Comparison of ENCODE assay signal across 8 cellular contexts in the genomic region with DNA sequence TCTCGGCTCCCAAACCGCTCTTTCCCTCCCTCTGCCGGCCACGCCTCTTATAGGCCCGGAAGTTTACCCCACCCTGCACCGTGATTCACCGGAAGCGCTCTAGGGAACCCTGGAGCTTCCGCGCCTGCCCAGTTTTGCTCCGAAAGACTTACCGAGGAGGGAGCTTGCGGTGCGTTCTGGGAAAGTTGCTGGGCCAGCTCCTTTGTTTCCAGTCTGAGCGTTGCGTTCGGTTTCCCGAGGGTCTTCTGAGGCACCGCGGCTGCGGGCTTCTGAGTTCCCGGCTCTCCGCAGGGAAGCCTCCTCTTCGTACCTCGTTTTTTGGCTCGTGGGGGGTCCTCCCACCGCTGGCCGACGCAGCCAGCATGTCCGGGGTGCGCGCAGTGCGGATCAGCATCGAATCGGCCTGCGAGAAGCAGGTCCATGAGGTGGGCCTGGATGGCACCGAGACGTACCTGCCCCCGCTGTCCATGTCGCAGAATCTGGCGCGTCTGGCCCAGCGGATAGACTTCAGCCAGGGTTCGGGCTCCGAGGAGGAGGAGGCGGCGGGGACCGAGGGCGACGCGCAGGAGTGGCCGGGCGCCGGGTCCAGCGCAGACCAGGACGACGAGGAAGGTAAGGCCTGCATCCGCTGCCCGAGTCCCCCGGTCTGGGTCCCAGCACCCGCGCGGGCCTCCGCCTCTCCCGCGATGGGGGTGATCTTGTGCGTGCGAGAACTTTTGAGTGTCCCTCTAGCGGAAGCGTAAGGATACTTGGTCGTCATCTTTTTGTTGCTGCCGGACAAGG. TPM values are rescaled to one million over a fixed set of nuclear protein-coding genes. Genes with fewer than 3 reads are reported as not detected.
A peak's percentile ranks its signal among the peaks of the same experiment; 100 is the strongest.
DNase-seq lines count a peak whose midpoint lies in the region; ATAC-seq and TF ChIP-seq lines count a peak whose summit lies in the region.

A gene with protein sequence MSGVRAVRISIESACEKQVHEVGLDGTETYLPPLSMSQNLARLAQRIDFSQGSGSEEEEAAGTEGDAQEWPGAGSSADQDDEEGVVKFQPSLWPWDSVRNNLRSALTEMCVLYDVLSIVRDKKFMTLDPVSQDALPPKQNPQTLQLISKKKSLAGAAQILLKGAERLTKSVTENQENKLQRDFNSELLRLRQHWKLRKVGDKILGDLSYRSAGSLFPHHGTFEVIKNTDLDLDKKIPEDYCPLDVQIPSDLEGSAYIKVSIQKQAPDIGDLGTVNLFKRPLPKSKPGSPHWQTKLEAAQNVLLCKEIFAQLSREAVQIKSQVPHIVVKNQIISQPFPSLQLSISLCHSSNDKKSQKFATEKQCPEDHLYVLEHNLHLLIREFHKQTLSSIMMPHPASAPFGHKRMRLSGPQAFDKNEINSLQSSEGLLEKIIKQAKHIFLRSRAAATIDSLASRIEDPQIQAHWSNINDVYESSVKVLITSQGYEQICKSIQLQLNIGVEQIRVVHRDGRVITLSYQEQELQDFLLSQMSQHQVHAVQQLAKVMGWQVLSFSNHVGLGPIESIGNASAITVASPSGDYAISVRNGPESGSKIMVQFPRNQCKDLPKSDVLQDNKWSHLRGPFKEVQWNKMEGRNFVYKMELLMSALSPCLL (plus strand): TSS at position 131 of the 783 bp plus-strand sequence. CDS start 232 bp downstream, at position 363.

- H3K4me1 ChIP-seq in cardiac muscle cell (ENCODE audit: low read depth) (peaks cover 14% of the 10 kb centered on the region), parathyroid adenoma (no peaks in the 10 kb centered on the region), tibial nerve (peaks cover 0 to 37% (median 23%) of the 10 kb centered on the region in 4 donors)

- H3K4me3 ChIP-seq in cardiac muscle cell (peak within 1 kb of the TSS; percentile 99), parathyroid adenoma (ENCODE audit: low read depth, low read length) (peak within 1 kb of the TSS; percentile 78), tibial nerve (peak within 1 kb of the TSS; percentile 65 to 99 (median 92))

- 0% methylated on average over 43 to 57 of the region's 72 CpGs for WGBS in tibial nerve, 2 donors

- no peaks in the 10 kb centered on the region for H3K27me3 ChIP-seq in cardiac muscle cell
- no peaks in the 10 kb centered on the region for H3K27me3 ChIP-seq in parathyroid adenoma (ENCODE audit: control insufficient read depth, insufficient read depth, low read length)
- H3K27me3 ChIP-seq in tibial nerve = no peaks in the 10 kb centered on the region

- TF ChIP-seq EP300 in tibial nerve (IDR thresholded peaks at IDR 0.05) = peak; percentile 63 to 97

- TF ChIP-seq CTCF in GM12874 (IDR thresholded peaks at IDR 0.05; ENCODE audit: insufficient read depth, low read depth, low read length) = peak; percentile 44
- TF ChIP-seq CTCF in cardiac muscle cell (IDR thresholded peaks at IDR 0.05; ENCODE audit: low read depth, low read length) = peak; percentile 47
- TF ChIP-seq CTCF in parathyroid adenoma (IDR thresholded peaks at IDR 0.05) = peak; percentile 49
- peak; percentile 32 to 62 (median 56) for TF ChIP-seq CTCF in tibial nerve (IDR thresholded peaks at IDR 0.05)

- peaks cover 31% of the 10 kb centered on the region for H3K36me3 Mint-ChIP-seq in activated naive CD8-positive, alpha-beta T cell treated with anti-CD3 and anti-CD28 coated beads, Interleukin-2, amount 50 U/mL, for 24 hours (ENCODE audit: low read depth)

- H2AFZ ChIP-seq in parathyroid adenoma = peak within 1 kb of the TSS; percentile 80

- H3K9me3 ChIP-seq in cardiac muscle cell (ENCODE audit: low read depth) (no peaks in the 10 kb centered on the region), parathyroid adenoma (ENCODE audit: control insufficient read depth, low read length) (no peaks in the 10 kb centered on the region), tibial nerve (no peaks in the 10 kb centered on the region)

- H3K9me3 Mint-ChIP-seq in activated naive CD8-positive, alpha-beta T cell treated with anti-CD3 and anti-CD28 coated beads, Interleukin-2, amount 50 U/mL, for 24 hours = no peaks in the 10 kb centered on the region

- ATAC-seq in HG02763 (IDR thresholded peaks at IDR 0.05; ENCODE audit: unreplicated experiment) = peak; percentile 97
- ATAC-seq in activated naive CD8-positive, alpha-beta T cell treated with anti-CD3 and anti-CD28 coated beads, Interleukin-2, amount 50 U/mL, for 24 hours = peak; percentile 98

- H3K27me3 Mint-ChIP-seq in activated naive CD8-positive, alpha-beta T cell treated with anti-CD3 and anti-CD28 coated beads, Interleukin-2, amount 50 U/mL, for 24 hours = no peaks in the 10 kb centered on the region

- peaks cover 28% of the 10 kb centered on the region for H3K79me2 ChIP-seq in parathyroid adenoma

- H3K9ac ChIP-seq in parathyroid adenoma = peak within 1 kb of the TSS; percentile 77

- peak within 1 kb of the TSS; percentile 83 for H3K4me2 ChIP-seq in parathyroid adenoma (ENCODE audit: low read length)

- H3K4me3 Mint-ChIP-seq in activated naive CD8-positive, alpha-beta T cell treated with anti-CD3 and anti-CD28 coated beads, Interleukin-2, amount 50 U/mL, for 24 hours = peak within 1 kb of the TSS; percentile 100

- DNase-seq in NCI-H1417 (lab: John Stamatoyannopoulos, UW) (peak; percentile 93 to 99 (median 96)), SW480 (ENCODE audit: low spot score) (peak; percentile 94), cardiac muscle cell (ENCODE audit: low read depth in 1 of 2, low spot score in 1 of 2) (peak; percentile 93 to 96), tibial nerve (ENCODE audit: low spot score in 2 of 2) (peak; percentile 86 to 92)
- peak; percentile 90 for DNase-seq in activated naive CD8-positive, alpha-beta T cell treated with anti-CD3 and anti-CD28 coated beads, Interleukin-2, amount 50 U/mL, for 24 hours

- H3K4me1 Mint-ChIP-seq in activated naive CD8-positive, alpha-beta T cell treated with anti-CD3 and anti-CD28 coated beads, Interleukin-2, amount 50 U/mL, for 24 hours = peaks cover 45% of the 10 kb centered on the region

- TF ChIP-seq POLR2A in tibial nerve (IDR thresholded peaks at IDR 0.05) = peak; percentile 54 to 91

- H3K36me3 ChIP-seq in cardiac muscle cell (peaks cover 14% of the 10 kb centered on the region), parathyroid adenoma (ENCODE audit: control insufficient read depth, insufficient read depth, low read length) (no peaks in the 10 kb centered on the region), tibial nerve (peaks cover 0 to 15% (median 0%) of the 10 kb centered on the region in 3 donors)

- H3K27ac ChIP-seq in cardiac muscle cell (peak within 1 kb of the TSS; percentile 98), parathyroid adenoma (peak within 1 kb of the TSS; percentile 89), tibial nerve (peak within 1 kb of the TSS; percentile 81 to 99 (median 96))

- H3K27ac Mint-ChIP-seq in activated naive CD8-positive, alpha-beta T cell treated with anti-CD3 and anti-CD28 coated beads, Interleukin-2, amount 50 U/mL, for 24 hours = peak within 1 kb of the TSS; percentile 98

RNA-seq across cellular contexts. Expression of the gene that starts here (rescaled TPM):
- total RNA-seq in cardiac muscle cell = 39.2 and 43.9 TPM in 2 replicates
- 28.7 and 37.8 TPM in 2 replicates for polyA plus RNA-seq in cardiac muscle cell
- total RNA-seq in tibial nerve = 10 to 100 TPM; 18.6 to 40.8 (median 37.2) TPM

Comparison
In these comparisons a context has a peak if more than half of its experiments do, and no peak if none do; other contexts are left out.
1. Peak in every context shown above with its lines: DNase-seq, ATAC-seq, H3K4me3 ChIP-seq and H3K27ac ChIP-seq.